1 cellular context compared by ENCODE assay signal in the genomic region with DNA sequence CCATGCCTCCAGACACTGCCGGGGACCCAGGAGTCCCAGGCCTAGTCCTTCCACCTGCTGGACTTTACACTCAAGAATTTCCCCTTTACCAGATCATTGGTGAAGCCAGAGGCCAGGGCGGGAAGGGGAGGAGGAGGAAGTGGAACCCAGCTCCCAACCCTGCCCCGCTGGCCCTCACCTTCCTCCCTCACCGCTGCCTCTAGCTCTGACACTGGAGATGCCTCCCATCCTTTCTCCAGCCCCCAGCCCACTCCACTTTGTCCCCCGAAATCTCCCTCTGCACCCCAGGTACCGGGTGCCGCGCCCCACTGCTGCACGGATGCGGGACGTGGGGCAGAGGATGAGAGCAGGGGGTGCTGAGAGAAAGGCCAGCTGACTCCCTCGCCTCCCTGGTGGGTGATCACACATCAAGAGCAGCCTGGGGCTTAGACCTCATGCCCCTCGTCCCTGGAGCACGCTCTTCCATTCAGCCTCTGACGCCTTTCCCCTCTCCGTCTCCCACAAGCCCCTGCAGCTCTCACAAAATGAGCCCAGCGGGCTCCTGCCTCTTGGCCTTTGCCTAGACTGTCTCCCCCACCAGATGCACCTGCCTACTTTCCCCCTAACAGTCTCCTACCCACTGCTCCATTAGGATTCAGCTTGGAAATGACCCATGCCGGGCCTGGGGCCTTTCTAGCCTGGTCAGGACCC.
TF ChIP-seq lines count a peak whose summit lies in the region.

A gene with protein sequence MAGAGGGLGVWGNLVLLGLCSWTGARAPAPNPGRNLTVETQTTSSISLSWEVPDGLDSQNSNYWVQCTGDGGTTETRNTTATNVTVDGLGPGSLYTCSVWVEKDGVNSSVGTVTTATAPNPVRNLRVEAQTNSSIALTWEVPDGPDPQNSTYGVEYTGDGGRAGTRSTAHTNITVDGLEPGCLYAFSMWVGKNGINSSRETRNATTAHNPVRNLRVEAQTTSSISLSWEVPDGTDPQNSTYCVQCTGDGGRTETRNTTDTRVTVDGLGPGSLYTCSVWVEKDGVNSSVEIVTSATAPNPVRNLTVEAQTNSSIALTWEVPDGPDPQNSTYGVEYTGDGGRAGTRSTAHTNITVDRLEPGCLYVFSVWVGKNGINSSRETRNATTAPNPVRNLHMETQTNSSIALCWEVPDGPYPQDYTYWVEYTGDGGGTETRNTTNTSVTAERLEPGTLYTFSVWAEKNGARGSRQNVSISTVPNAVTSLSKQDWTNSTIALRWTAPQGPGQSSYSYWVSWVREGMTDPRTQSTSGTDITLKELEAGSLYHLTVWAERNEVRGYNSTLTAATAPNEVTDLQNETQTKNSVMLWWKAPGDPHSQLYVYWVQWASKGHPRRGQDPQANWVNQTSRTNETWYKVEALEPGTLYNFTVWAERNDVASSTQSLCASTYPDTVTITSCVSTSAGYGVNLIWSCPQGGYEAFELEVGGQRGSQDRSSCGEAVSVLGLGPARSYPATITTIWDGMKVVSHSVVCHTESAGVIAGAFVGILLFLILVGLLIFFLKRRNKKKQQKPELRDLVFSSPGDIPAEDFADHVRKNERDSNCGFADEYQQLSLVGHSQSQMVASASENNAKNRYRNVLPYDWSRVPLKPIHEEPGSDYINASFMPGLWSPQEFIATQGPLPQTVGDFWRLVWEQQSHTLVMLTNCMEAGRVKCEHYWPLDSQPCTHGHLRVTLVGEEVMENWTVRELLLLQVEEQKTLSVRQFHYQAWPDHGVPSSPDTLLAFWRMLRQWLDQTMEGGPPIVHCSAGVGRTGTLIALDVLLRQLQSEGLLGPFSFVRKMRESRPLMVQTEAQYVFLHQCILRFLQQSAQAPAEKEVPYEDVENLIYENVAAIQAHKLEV (minus strand): TSS at position 72 of the 690 bp plus-strand sequence. CDS start 68 bp downstream, at position 4.

TF ChIP-seq in HepG2, 621 proteins besides CTCF, POLR2A, EP300 and RAD21 (continued from another document and continues in another):
- TF ChIP-seq ZNF232 (CRISPR knock-in tag; IDR thresholded peaks at IDR 0.05; ENCODE audit: borderline replicate concordance) (peak; percentile 86; the same call in 1 of the 2 replicates), SRF (IDR thresholded peaks at IDR 0.05; ENCODE audit: low read depth, low read length) (no peak), KAT7 (CRISPR knock-in tag; IDR thresholded peaks at IDR 0.05; ENCODE audit: borderline replicate concordance) (no peak), ARHGAP35 (CRISPR knock-in tag; IDR thresholded peaks at IDR 0.05; ENCODE audit: borderline replicate concordance) (no peak), ZKSCAN5 (CRISPR knock-in tag; IDR thresholded peaks at IDR 0.05) (no peak), ZNF337 (CRISPR knock-in tag; IDR thresholded peaks at IDR 0.05; ENCODE audit: borderline replicate concordance, low read depth) (no peak), TEAD2 (CRISPR knock-in tag; IDR thresholded peaks at IDR 0.05) (no peak), CCAR2 (optimal IDR thresholded peaks at IDR 0.05; ENCODE audit: low read depth, low read length) (no peak), GABPB1 (CRISPR knock-in tag; IDR thresholded peaks at IDR 0.05) (peak; percentile 46; the same call in 1 of the 2 replicates), HNRNPH1 (optimal IDR thresholded peaks at IDR 0.05; ENCODE audit: low read depth, low read length) (no peak), GATAD1 (CRISPR knock-in tag; IDR thresholded peaks at IDR 0.05) (no peak), ZNF24 (IDR thresholded peaks at IDR 0.05) (no peak), SIN3B (IDR thresholded peaks at IDR 0.05; ENCODE audit: low read length) (no peak), ZNF207 (IDR thresholded peaks at IDR 0.05; ENCODE audit: borderline replicate concordance) (no peak), ZNF614 (CRISPR knock-in tag; IDR thresholded peaks at IDR 0.05; ENCODE audit: borderline replicate concordance) (no peak), ZNF124 (CRISPR knock-in tag; IDR thresholded peaks at IDR 0.05) (no peak), PRMT3 (CRISPR knock-in tag; IDR thresholded peaks at IDR 0.05; ENCODE audit: borderline replicate concordance, low read depth) (no peak), RARG (CRISPR knock-in tag; IDR thresholded peaks at IDR 0.05; ENCODE audit: low read depth) (no peak), BORCS8-MEF2B (CRISPR knock-in tag; IDR thresholded peaks at IDR 0.05) (peak; percentile 76; the same call in 1 of the 2 replicates), RELA (CRISPR knock-in tag; IDR thresholded peaks at IDR 0.05) (no peak), RCOR2 (CRISPR knock-in tag; IDR thresholded peaks at IDR 0.05) (no peak), ZNF841 (CRISPR knock-in tag; IDR thresholded peaks at IDR 0.05; ENCODE audit: borderline replicate concordance) (no peak)
- TF ChIP-seq, protein P1, sequence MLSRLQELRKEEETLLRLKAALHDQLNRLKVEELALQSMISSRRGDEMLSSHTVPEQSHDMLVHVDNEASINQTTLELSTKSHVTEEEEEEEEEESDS (CRISPR knock-in tag; IDR thresholded peaks at IDR 0.05; ENCODE audit: borderline replicate concordance), result no peak
- TF ChIP-seq, protein P2, sequence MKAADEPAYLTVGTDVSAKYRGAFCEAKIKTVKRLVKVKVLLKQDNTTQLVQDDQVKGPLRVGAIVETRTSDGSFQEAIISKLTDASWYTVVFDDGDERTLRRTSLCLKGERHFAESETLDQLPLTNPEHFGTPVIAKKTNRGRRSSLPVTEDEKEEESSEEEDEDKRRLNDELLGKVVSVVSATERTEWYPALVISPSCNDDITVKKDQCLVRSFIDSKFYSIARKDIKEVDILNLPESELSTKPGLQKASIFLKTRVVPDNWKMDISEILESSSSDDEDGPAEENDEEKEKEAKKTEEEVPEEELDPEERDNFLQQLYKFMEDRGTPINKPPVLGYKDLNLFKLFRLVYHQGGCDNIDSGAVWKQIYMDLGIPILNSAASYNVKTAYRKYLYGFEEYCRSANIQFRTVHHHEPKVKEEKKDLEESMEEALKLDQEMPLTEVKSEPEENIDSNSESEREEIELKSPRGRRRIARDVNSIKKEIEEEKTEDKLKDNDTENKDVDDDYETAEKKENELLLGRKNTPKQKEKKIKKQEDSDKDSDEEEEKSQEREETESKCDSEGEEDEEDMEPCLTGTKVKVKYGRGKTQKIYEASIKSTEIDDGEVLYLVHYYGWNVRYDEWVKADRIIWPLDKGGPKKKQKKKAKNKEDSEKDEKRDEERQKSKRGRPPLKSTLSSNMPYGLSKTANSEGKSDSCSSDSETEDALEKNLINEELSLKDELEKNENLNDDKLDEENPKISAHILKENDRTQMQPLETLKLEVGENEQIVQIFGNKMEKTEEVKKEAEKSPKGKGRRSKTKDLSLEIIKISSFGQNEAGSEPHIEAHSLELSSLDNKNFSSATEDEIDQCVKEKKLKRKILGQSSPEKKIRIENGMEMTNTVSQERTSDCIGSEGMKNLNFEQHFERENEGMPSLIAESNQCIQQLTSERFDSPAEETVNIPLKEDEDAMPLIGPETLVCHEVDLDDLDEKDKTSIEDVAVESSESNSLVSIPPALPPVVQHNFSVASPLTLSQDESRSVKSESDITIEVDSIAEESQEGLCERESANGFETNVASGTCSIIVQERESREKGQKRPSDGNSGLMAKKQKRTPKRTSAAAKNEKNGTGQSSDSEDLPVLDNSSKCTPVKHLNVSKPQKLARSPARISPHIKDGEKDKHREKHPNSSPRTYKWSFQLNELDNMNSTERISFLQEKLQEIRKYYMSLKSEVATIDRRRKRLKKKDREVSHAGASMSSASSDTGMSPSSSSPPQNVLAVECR (CRISPR knock-in tag; IDR thresholded peaks at IDR 0.05; ENCODE audit: borderline replicate concordance), result no peak
- TF ChIP-seq, protein P3, sequence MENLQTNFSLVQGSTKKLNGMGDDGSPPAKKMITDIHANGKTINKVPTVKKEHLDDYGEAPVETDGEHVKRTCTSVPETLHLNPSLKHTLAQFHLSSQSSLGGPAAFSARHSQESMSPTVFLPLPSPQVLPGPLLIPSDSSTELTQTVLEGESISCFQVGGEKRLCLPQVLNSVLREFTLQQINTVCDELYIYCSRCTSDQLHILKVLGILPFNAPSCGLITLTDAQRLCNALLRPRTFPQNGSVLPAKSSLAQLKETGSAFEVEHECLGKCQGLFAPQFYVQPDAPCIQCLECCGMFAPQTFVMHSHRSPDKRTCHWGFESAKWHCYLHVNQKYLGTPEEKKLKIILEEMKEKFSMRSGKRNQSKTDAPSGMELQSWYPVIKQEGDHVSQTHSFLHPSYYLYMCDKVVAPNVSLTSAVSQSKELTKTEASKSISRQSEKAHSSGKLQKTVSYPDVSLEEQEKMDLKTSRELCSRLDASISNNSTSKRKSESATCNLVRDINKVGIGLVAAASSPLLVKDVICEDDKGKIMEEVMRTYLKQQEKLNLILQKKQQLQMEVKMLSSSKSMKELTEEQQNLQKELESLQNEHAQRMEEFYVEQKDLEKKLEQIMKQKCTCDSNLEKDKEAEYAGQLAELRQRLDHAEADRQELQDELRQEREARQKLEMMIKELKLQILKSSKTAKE (CRISPR knock-in tag; IDR thresholded peaks at IDR 0.05; ENCODE audit: borderline replicate concordance), result no peak
- TF ChIP-seq, protein P4, sequence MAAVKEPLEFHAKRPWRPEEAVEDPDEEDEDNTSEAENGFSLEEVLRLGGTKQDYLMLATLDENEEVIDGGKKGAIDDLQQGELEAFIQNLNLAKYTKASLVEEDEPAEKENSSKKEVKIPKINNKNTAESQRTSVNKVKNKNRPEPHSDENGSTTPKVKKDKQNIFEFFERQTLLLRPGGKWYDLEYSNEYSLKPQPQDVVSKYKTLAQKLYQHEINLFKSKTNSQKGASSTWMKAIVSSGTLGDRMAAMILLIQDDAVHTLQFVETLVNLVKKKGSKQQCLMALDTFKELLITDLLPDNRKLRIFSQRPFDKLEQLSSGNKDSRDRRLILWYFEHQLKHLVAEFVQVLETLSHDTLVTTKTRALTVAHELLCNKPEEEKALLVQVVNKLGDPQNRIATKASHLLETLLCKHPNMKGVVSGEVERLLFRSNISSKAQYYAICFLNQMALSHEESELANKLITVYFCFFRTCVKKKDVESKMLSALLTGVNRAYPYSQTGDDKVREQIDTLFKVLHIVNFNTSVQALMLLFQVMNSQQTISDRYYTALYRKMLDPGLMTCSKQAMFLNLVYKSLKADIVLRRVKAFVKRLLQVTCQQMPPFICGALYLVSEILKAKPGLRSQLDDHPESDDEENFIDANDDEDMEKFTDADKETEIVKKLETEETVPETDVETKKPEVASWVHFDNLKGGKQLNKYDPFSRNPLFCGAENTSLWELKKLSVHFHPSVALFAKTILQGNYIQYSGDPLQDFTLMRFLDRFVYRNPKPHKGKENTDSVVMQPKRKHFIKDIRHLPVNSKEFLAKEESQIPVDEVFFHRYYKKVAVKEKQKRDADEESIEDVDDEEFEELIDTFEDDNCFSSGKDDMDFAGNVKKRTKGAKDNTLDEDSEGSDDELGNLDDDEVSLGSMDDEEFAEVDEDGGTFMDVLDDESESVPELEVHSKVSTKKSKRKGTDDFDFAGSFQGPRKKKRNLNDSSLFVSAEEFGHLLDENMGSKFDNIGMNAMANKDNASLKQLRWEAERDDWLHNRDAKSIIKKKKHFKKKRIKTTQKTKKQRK (IDR thresholded peaks at IDR 0.05; ENCODE audit: low read length), result no peak
- TF ChIP-seq, protein P5, sequence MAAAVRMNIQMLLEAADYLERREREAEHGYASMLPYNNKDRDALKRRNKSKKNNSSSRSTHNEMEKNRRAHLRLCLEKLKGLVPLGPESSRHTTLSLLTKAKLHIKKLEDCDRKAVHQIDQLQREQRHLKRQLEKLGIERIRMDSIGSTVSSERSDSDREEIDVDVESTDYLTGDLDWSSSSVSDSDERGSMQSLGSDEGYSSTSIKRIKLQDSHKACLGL (CRISPR knock-in tag; IDR thresholded peaks at IDR 0.05), result peak; percentile 50; the same call in 1 of the 2 replicates
- TF ChIP-seq, protein P6, sequence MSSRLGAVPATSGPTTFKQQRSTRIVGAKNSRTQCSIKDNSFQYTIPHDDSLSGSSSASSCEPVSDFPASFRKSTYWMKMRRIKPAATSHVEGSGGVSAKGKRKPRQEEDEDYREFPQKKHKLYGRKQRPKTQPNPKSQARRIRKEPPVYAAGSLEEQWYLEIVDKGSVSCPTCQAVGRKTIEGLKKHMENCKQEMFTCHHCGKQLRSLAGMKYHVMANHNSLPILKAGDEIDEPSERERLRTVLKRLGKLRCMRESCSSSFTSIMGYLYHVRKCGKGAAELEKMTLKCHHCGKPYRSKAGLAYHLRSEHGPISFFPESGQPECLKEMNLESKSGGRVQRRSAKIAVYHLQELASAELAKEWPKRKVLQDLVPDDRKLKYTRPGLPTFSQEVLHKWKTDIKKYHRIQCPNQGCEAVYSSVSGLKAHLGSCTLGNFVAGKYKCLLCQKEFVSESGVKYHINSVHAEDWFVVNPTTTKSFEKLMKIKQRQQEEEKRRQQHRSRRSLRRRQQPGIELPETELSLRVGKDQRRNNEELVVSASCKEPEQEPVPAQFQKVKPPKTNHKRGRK (CRISPR knock-in tag; IDR thresholded peaks at IDR 0.05), result no peak
- TF ChIP-seq, protein P7, sequence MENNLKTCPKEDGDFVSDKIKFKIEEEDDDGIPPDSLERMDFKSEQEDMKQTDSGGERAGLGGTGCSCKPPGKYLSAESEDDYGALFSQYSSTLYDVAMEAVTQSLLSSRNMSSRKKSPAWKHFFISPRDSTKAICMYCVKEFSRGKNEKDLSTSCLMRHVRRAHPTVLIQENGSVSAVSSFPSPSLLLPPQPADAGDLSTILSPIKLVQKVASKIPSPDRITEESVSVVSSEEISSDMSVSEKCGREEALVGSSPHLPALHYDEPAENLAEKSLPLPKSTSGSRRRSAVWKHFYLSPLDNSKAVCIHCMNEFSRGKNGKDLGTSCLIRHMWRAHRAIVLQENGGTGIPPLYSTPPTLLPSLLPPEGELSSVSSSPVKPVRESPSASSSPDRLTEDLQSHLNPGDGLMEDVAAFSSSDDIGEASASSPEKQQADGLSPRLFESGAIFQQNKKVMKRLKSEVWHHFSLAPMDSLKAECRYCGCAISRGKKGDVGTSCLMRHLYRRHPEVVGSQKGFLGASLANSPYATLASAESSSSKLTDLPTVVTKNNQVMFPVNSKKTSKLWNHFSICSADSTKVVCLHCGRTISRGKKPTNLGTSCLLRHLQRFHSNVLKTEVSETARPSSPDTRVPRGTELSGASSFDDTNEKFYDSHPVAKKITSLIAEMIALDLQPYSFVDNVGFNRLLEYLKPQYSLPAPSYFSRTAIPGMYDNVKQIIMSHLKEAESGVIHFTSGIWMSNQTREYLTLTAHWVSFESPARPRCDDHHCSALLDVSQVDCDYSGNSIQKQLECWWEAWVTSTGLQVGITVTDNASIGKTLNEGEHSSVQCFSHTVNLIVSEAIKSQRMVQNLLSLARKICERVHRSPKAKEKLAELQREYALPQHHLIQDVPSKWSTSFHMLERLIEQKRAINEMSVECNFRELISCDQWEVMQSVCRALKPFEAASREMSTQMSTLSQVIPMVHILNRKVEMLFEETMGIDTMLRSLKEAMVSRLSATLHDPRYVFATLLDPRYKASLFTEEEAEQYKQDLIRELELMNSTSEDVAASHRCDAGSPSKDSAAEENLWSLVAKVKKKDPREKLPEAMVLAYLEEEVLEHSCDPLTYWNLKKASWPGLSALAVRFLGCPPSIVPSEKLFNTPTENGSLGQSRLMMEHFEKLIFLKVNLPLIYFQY (CRISPR knock-in tag; IDR thresholded peaks at IDR 0.05; ENCODE audit: borderline replicate concordance), result no peak
- TF ChIP-seq, protein P8, sequence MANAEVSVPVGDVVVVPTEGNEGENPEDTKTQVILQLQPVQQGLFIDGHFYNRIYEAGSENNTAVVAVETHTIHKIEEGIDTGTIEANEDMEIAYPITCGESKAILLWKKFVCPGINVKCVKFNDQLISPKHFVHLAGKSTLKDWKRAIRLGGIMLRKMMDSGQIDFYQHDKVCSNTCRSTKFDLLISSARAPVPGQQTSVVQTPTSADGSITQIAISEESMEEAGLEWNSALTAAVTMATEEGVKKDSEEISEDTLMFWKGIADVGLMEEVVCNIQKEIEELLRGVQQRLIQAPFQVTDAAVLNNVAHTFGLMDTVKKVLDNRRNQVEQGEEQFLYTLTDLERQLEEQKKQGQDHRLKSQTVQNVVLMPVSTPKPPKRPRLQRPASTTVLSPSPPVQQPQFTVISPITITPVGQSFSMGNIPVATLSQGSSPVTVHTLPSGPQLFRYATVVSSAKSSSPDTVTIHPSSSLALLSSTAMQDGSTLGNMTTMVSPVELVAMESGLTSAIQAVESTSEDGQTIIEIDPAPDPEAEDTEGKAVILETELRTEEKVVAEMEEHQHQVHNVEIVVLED (CRISPR knock-in tag; IDR thresholded peaks at IDR 0.05; ENCODE audit: borderline replicate concordance), result peak; percentile 13; the same call in 1 of the 2 replicates
